10 cellular contexts compared by ENCODE assay signal in the genomic region with DNA sequence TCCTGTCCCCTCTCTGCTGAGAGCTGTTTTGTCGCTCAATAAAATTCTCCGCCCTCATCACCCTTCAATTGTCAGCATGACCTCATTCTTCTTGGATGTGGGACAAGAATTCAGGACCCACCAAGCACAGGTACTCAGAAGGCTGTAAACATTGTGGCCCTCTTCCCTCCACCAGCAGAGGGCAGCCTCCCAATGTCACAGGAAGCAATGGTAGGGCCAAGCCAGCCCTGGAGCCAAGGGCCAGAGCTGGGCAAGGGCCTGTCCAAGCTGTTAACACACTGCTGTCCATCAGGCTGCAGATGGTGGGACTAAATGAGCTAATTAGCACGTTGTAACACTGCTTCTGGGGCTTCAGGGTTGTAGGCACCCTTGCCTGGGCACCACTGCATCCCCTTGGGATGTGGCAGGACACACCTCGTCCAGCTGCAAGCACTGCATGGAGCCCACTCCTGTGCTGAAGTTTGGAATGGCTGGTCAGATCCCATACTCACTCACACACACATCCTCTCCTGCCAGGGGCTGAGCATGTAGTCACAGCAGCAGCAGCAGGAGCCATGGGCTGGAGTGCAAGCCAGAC.
DNase-seq lines count a peak whose midpoint lies in the region; ATAC-seq, FAIRE-seq and TF ChIP-seq lines count a peak whose summit lies in the region.
"Had no signal": no experiment of that assay in that cellular context is flagged by ENCODE, and none has a peak within 500 bp of the region (broad histone marks: within the 10 kb centered on the region; RNA-seq: fewer than 3 reads in every experiment).

No MANE protein-coding gene starts in this region.

- WGBS in thyroid gland, 2 donors: 79 to 83% methylated on average over 4 of the region's 4 CpGs

- H3K4me1 Mint-ChIP-seq in CD14-positive monocyte (peaks cover 5% of the 10 kb centered on the region), GM23338 (peaks cover 2% of the 10 kb centered on the region; the same call in 2 of the 3 replicates), WTC11 (peaks cover 6% of the 10 kb centered on the region)

- no peak overlapping the region for H2AFZ ChIP-seq in GM23338
- H2AFZ ChIP-seq in keratinocyte (ENCODE audit: control insufficient read depth, low read length): no peak overlapping the region

- CTCF ChIA-PET in WTC11 (lab: Charles Lee): interaction anchor here (0.7 to 1.2 kb wide), 2 partner anchors 30 to 180 kb away, joined by 3 to 4 read pairs; no protein-coding TSS in a partner anchor

- H3K27me3 ChIP-seq in GM23338 (ENCODE audit: insufficient read depth) (no peaks in the 10 kb centered on the region), keratinocyte (ENCODE audit: control insufficient read depth, extremely low read depth, insufficient read depth, low read length) (no peaks in the 10 kb centered on the region), thyroid gland (no peaks in the 10 kb centered on the region)
- H3K27me3 ChIP-seq in effector memory CD4-positive, alpha-beta T cell (replicated peaks; ENCODE audit: control insufficient read depth, insufficient read depth, low read length, poor library complexity, severe bottlenecking): no peaks in the 10 kb centered on the region

- no peak for TF ChIP-seq POLR2A in thyroid gland (IDR thresholded peaks at IDR 0.05)

- POLR2A ChIA-PET in WTC11 (lab: Charles Lee): interaction anchor here (1.0 kb wide), 1 partner anchor 63 kb away, joined by 3 read pairs; the partner anchor contains the start of gene HECTD1

- H3K4me3 Mint-ChIP-seq in CD14-positive monocyte (no peak overlapping the region), GM23338 (no peak overlapping the region), WTC11 (no peak overlapping the region)

- no peak overlapping the region for H3K4me3 ChIP-seq in GM23338
- H3K4me3 ChIP-seq in keratinocyte (ENCODE audit: control insufficient read depth in 2 of 3, extremely low read depth in 1 of 3, insufficient read depth in 2 of 3, low read depth in 1 of 3, low read length in 3 of 3): no peak overlapping the region
- H3K4me3 ChIP-seq in thyroid gland (replicated peaks in 1 of 3): no peak overlapping the region
- H3K4me3 ChIP-seq in effector memory CD4-positive, alpha-beta T cell (ENCODE audit: insufficient read depth, low read depth, low read length, poor library complexity, severe bottlenecking): no peak overlapping the region

- intact Hi-C loops in CD14-positive monocyte (cut with micrococcal nuclease): no loop called here
- intact Hi-C loops in thyroid gland (cut with DNase I): no loop called here

- no peaks in the 10 kb centered on the region for H3K4me1 ChIP-seq in GM23338 (ENCODE audit: insufficient read depth)
- H3K4me1 ChIP-seq in keratinocyte (ENCODE audit: control insufficient read depth, extremely low read depth, insufficient read depth, low read length): peaks cover 18% of the 10 kb centered on the region
- peaks cover 3 to 11% of the 10 kb centered on the region in 2 donors for H3K4me1 ChIP-seq in thyroid gland
- H3K4me1 ChIP-seq in effector memory CD4-positive, alpha-beta T cell (ENCODE audit: control insufficient read depth, insufficient read depth, low read length, poor library complexity, severe bottlenecking): no peaks in the 10 kb centered on the region

- no peaks in the 10 kb centered on the region for H4K20me1 ChIP-seq in GM23338 (replicated peaks; ENCODE audit: insufficient read depth)
- no peaks in the 10 kb centered on the region for H4K20me1 ChIP-seq in keratinocyte (ENCODE audit: control insufficient read depth, extremely low read depth, insufficient read depth, low read length)

- FAIRE-seq in keratinocyte (lab: Jason Lieb, UNC): no peak

- TF ChIP-seq CTCF in CD14-positive monocyte (IDR thresholded peaks at IDR 0.05): peak; percentile 56
- peak; percentile 28 to 54; a peak in 3 of 4 replicates for TF ChIP-seq CTCF in GM23338 (conservative IDR thresholded peaks at IDR 0.05; ENCODE audit: low read depth in 2 of 2)
- TF ChIP-seq CTCF in WTC11 (IDR thresholded peaks at IDR 0.05): peak; percentile 21; the same call in 1 of the 2 replicates
- peak; percentile 41 to 68 (median 65) for TF ChIP-seq CTCF in keratinocyte (optimal IDR thresholded peaks at IDR 0.05 in 1 of 3, IDR thresholded peaks at IDR 0.05 in 1 of 3, conservative IDR thresholded peaks at IDR 0.05 in 1 of 3; ENCODE audit: extremely low read depth in 1 of 3, insufficient read depth in 2 of 3, low read length in 3 of 3)
- TF ChIP-seq CTCF in thyroid gland (IDR thresholded peaks at IDR 0.05): no peak

- H3K9me1 ChIP-seq in keratinocyte (ENCODE audit: control insufficient read depth, extremely low read depth, insufficient read depth, low read length): no peaks in the 10 kb centered on the region

- H3K9me2 ChIP-seq in GM23338 (ENCODE audit: insufficient read depth): no peaks in the 10 kb centered on the region

- dilution Hi-C loops in keratinocyte (cut with MboI; ENCODE audit: extremely low pct_ligation_motif_present, low sequenced_read_pairs): no loop called here

- H3K27ac ChIP-seq in GM23338 (ENCODE audit: low read depth) (no peak overlapping the region), keratinocyte (ENCODE audit: control insufficient read depth, insufficient read depth, low read length) (no peak overlapping the region), thyroid gland (no peak overlapping the region)
- H3K27ac ChIP-seq in effector memory CD4-positive, alpha-beta T cell (ENCODE audit: insufficient read depth, low read length, poor library complexity, severe bottlenecking): no peak overlapping the region

- no peaks in the 10 kb centered on the region for H3F3A ChIP-seq in GM23338 (replicated peaks; ENCODE audit: low read depth)

- peaks cover 17% of the 10 kb centered on the region; the same call in 1 of the 2 replicates for H3K36me3 ChIP-seq in GM23338 (ENCODE audit: insufficient read depth)
- H3K36me3 ChIP-seq in keratinocyte (ENCODE audit: control insufficient read depth in 2 of 2, extremely low read depth in 1 of 2, insufficient read depth in 2 of 2, low read length in 2 of 2): no peaks in the 10 kb centered on the region
- H3K36me3 ChIP-seq in thyroid gland: no peaks in the 10 kb centered on the region
- no peaks in the 10 kb centered on the region for H3K36me3 ChIP-seq in effector memory CD4-positive, alpha-beta T cell (ENCODE audit: control insufficient read depth, insufficient read depth, low read length)

- H3K27ac Mint-ChIP-seq in CD14-positive monocyte (no peak overlapping the region), GM23338 (no peak overlapping the region), WTC11 (no peak overlapping the region)

- H3K27me3 Mint-ChIP-seq in CD14-positive monocyte (ENCODE audit: low read depth in 3 of 3) (peaks cover 0 to 6% (median 0%) of the 10 kb centered on the region in 3 donors), GM23338 (ENCODE audit: insufficient read depth, low read depth, poor library complexity) (peaks cover 4% of the 10 kb centered on the region), WTC11 (ENCODE audit: low read depth) (peaks cover 2% of the 10 kb centered on the region; the same call in 1 of the 2 replicates)

- ATAC-seq in GM23338 (no peak), WTC11 (peak; percentile 74), HG02588 (IDR thresholded peaks at IDR 0.05; ENCODE audit: unreplicated experiment) (no peak), HG03159 (IDR thresholded peaks at IDR 0.05; ENCODE audit: unreplicated experiment) (no peak)

- H3K9me3 Mint-ChIP-seq in CD14-positive monocyte: peaks cover 3 to 20% (median 13%) of the 10 kb centered on the region in 7 donors
- H3K9me3 Mint-ChIP-seq in GM23338: peaks cover 67% of the 10 kb centered on the region
- H3K9me3 Mint-ChIP-seq in WTC11: peaks cover 63% of the 10 kb centered on the region

- H3K4me2 ChIP-seq in GM23338: no peak overlapping the region
- H3K4me2 ChIP-seq in keratinocyte (ENCODE audit: control insufficient read depth, extremely low read depth, insufficient read depth, low read depth, low read length): no peak overlapping the region

- DNase-seq in CD14-positive monocyte (ENCODE audit: low spot score): no peak
- peak; percentile 65 for DNase-seq in GM23338 (ENCODE audit: low spot score)
- DNase-seq in WTC11 (ENCODE audit: low spot score): peak; percentile 52
- DNase-seq in keratinocyte (ENCODE audit: low read depth, low spot score): no peak
- no peak for DNase-seq in thyroid gland
- no peak for DNase-seq in effector memory CD4-positive, alpha-beta T cell
- DNase-seq: activated CD8-positive, alpha-beta memory T cell treated with anti-CD3 and anti-CD28 coated beads for 24 hours; occipital lobe had no signal

- peaks cover 4% of the 10 kb centered on the region for H3K9me3 ChIP-seq in keratinocyte (ENCODE audit: control insufficient read depth, low read depth, low read length)
- H3K9me3 ChIP-seq in thyroid gland: no peaks in the 10 kb centered on the region
- no peaks in the 10 kb centered on the region for H3K9me3 ChIP-seq in effector memory CD4-positive, alpha-beta T cell (ENCODE audit: control insufficient read depth, low read length)

- H3K36me3 Mint-ChIP-seq in CD14-positive monocyte: peaks cover 0 to 4% of the 10 kb centered on the region in 2 donors
- peaks cover 45% of the 10 kb centered on the region for H3K36me3 Mint-ChIP-seq in GM23338 (ENCODE audit: low read depth)
- H3K36me3 Mint-ChIP-seq in WTC11: peaks cover 51% of the 10 kb centered on the region

- H3K79me2 ChIP-seq in GM23338 (replicated peaks; ENCODE audit: insufficient read depth) (no peaks in the 10 kb centered on the region), keratinocyte (ENCODE audit: control insufficient read depth, insufficient read depth, low read length) (no peaks in the 10 kb centered on the region)

- no peak overlapping the region for H3K9ac ChIP-seq in keratinocyte (ENCODE audit: control insufficient read depth, extremely low read depth, insufficient read depth, low read length)

TF ChIP-seq in WTC11, 78 proteins besides CTCF, POLR2A, EP300 and RAD21 (continues in another document):
- TF ChIP-seq GABPB1 (CRISPR knock-in tag; IDR thresholded peaks at IDR 0.05): peak; percentile 27
- TF ChIP-seq OVOL2 (CRISPR knock-in tag; IDR thresholded peaks at IDR 0.05; ENCODE audit: borderline replicate concordance): no peak
- TF ChIP-seq EMX1 (CRISPR knock-in tag; IDR thresholded peaks at IDR 0.05): no peak

Comparison
In these comparisons a context has a peak if more than half of its experiments do, and no peak if none do; other contexts are left out.
1. DNase-seq: peak in GM23338 (single experiment) and WTC11 (single experiment); none in CD14-positive monocyte (single experiment), keratinocyte (single experiment), thyroid gland (0 of 2) and effector memory CD4-positive, alpha-beta T cell (0 of 3).
2. CTCF ChIP-seq: peak in CD14-positive monocyte (single experiment), GM23338 (2 of 2), WTC11 (single experiment) and keratinocyte (3 of 3); none in thyroid gland (0 of 6).